2 cellular contexts compared by ENCODE assay signal in the genomic region with DNA sequence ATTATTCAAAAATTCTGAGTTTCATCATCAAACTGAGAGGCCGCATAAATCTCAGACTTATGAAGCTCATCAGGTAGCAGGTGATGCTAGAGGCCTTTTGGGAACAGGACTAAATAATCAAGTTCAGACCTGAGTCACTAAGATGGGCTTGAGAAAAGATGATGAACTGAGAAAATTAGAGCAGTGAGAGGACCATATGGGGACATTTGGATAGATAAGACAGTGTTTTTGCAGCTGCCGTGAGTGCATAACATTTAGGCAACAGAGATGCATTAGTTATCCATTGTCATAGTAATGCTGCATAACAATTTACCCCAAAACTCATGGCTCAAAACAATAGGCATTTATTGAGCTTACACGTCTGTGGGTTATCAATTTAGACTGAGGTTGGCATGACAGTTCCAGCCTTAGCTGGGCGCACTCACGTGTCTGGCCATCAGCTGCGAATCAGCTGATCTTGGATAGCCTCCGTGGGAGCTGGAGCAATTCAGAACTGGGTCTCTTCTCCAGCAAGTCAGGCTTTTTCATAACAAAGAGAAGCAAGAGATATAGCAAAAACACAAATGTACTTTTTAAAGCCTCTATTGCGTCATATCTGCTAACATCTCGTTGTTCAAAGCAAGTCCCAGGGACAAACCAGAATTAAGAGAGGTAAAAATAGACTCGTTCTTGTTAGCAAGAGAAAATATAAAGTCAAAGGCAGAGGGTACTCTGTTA.
TF ChIP-seq lines count a peak whose summit lies in the region.

No MANE protein-coding gene starts in this region.

TF ChIP-seq in IMR-90, 13 proteins besides CTCF, POLR2A, EP300 and RAD21:
- peak; percentile 82 for TF ChIP-seq CEBPB (IDR thresholded peaks at IDR 0.05; ENCODE audit: low read depth, low read length)
- no peak for TF ChIP-seq CHD1 (IDR thresholded peaks at IDR 0.05; ENCODE audit: low read depth, low read length)

TF ChIP-seq in K562, 482 proteins besides CTCF, POLR2A, EP300 and RAD21:
- TF ChIP-seq CEBPG (CRISPR knock-in tag; IDR thresholded peaks at IDR 0.05): no peak
- TF ChIP-seq CEBPG (tag; conservative IDR thresholded peaks at IDR 0.05 in 1 of 2, IDR thresholded peaks at IDR 0.05 in 1 of 2): peak; percentile 36 to 77; a peak in 3 of 4 replicates
- no peak for TF ChIP-seq ZC3H11A (IDR thresholded peaks at IDR 0.05; ENCODE audit: low read depth, low read length)
- TF ChIP-seq, protein P1, sequence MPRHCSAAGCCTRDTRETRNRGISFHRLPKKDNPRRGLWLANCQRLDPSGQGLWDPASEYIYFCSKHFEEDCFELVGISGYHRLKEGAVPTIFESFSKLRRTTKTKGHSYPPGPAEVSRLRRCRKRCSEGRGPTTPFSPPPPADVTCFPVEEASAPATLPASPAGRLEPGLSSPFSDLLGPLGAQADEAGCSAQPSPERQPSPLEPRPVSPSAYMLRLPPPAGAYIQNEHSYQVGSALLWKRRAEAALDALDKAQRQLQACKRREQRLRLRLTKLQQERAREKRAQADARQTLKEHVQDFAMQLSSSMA (CRISPR knock-in tag; IDR thresholded peaks at IDR 0.05): no peak
- peak; percentile 60; the same call in 1 of the 2 replicates for TF ChIP-seq CEBPB (tag; IDR thresholded peaks at IDR 0.05)
- TF ChIP-seq, protein P2, sequence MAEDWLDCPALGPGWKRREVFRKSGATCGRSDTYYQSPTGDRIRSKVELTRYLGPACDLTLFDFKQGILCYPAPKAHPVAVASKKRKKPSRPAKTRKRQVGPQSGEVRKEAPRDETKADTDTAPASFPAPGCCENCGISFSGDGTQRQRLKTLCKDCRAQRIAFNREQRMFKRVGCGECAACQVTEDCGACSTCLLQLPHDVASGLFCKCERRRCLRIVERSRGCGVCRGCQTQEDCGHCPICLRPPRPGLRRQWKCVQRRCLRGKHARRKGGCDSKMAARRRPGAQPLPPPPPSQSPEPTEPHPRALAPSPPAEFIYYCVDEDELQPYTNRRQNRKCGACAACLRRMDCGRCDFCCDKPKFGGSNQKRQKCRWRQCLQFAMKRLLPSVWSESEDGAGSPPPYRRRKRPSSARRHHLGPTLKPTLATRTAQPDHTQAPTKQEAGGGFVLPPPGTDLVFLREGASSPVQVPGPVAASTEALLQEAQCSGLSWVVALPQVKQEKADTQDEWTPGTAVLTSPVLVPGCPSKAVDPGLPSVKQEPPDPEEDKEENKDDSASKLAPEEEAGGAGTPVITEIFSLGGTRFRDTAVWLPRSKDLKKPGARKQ (CRISPR knock-in tag; IDR thresholded peaks at IDR 0.05): no peak
